1 cellular context compared by ENCODE assay signal in genomic region chrX:147838465-147839131, GRCh38.
TF ChIP-seq lines count a peak whose summit lies in the region.

No MANE protein-coding gene starts in this region.

TF ChIP-seq in WTC11, 78 proteins besides CTCF, POLR2A, EP300 and RAD21 (continued from another document):
- TF ChIP-seq ZSCAN18 (CRISPR knock-in tag; IDR thresholded peaks at IDR 0.05) (no peak), SP1 (CRISPR knock-in tag; conservative IDR thresholded peaks at IDR 0.05) (no peak), ZBTB21 (CRISPR knock-in tag; IDR thresholded peaks at IDR 0.05; ENCODE audit: borderline replicate concordance) (no peak), NFATC4 (CRISPR knock-in tag; IDR thresholded peaks at IDR 0.05) (no peak), HMGXB4 (CRISPR knock-in tag; IDR thresholded peaks at IDR 0.05) (no peak), HMGA2 (CRISPR knock-in tag; IDR thresholded peaks at IDR 0.05) (no peak), NR1H2 (CRISPR knock-in tag; IDR thresholded peaks at IDR 0.05) (no peak), ELF4 (CRISPR knock-in tag; IDR thresholded peaks at IDR 0.05; ENCODE audit: low read depth) (no peak), ZNF423 (CRISPR knock-in tag; IDR thresholded peaks at IDR 0.05) (no peak), USF2 (CRISPR knock-in tag; IDR thresholded peaks at IDR 0.05) (no peak), TP53 (CRISPR knock-in tag; IDR thresholded peaks at IDR 0.05) (no peak), FOXP4 (CRISPR knock-in tag; IDR thresholded peaks at IDR 0.05) (no peak), ZMAT4 (CRISPR knock-in tag; IDR thresholded peaks at IDR 0.05) (no peak), NR2C2 (CRISPR knock-in tag; IDR thresholded peaks at IDR 0.05) (no peak), NFE2L1 (CRISPR knock-in tag; IDR thresholded peaks at IDR 0.05) (no peak), ZNF317 (CRISPR knock-in tag; IDR thresholded peaks at IDR 0.05; ENCODE audit: borderline replicate concordance, low read depth) (no peak), ATF1 (CRISPR knock-in tag; IDR thresholded peaks at IDR 0.05) (no peak)
